In genomic region chr9:66182316-66182715, GRCh38 we compare ENCODE assay signal across 2 cellular contexts.
DNase-seq lines count a peak whose midpoint lies in the region; ATAC-seq and TF ChIP-seq lines count a peak whose summit lies in the region.
"Not testable (repeated sequence)": the region's sequence is repeated elsewhere in the genome, so short reads cannot be mapped to it uniquely, and the experiment has no call there.

No MANE protein-coding gene starts in this region.

- not testable (repeated sequence) for TF ChIP-seq EP300 in upper lobe of left lung (IDR thresholded peaks at IDR 0.05)

- not testable (repeated sequence) for H3K4me1 ChIP-seq in upper lobe of left lung; aorta (ENCODE audit: control insufficient read depth in 1 of 2, insufficient read depth in 2 of 2, low read length in 2 of 2)

- WGBS in upper lobe of left lung, 2 donors, result 77 to 87% methylated on average over 6 of the region's 7 CpGs
- WGBS in aorta, 2 donors, result 81 to 84% methylated on average over 5 of the region's 7 CpGs

- not testable (repeated sequence) for DNase-seq in upper lobe of left lung, aorta

- H3K27me3 ChIP-seq in upper lobe of left lung; aorta (ENCODE audit: control insufficient read depth in 1 of 2, insufficient read depth in 2 of 2, low read length in 1 of 2): not testable (repeated sequence)

- H3K27ac ChIP-seq in upper lobe of left lung; aorta (ENCODE audit: low read depth in 1 of 2, low read length in 2 of 2): not testable (repeated sequence)

- TF ChIP-seq CTCF in upper lobe of left lung (IDR thresholded peaks at IDR 0.05), result not testable (repeated sequence)

- peak; percentile 21 to 51 for ATAC-seq in upper lobe of left lung (ENCODE audit: low FRiP score in 2 of 2)
- peak; percentile 50 for ATAC-seq in aorta (ENCODE audit: low FRiP score)

- not testable (repeated sequence) for TF ChIP-seq POLR2A in upper lobe of left lung (IDR thresholded peaks at IDR 0.05)

- H3K36me3 ChIP-seq in upper lobe of left lung; aorta (ENCODE audit: control insufficient read depth in 1 of 2, insufficient read depth in 2 of 2, low read length in 1 of 2): not testable (repeated sequence)

- intact Hi-C loops in aorta (cut with DNase I), result not testable (repeated sequence)

- not testable (repeated sequence) for H3K9me3 ChIP-seq in upper lobe of left lung; aorta (ENCODE audit: control insufficient read depth, low read length)

- H3K4me3 ChIP-seq in upper lobe of left lung; aorta (ENCODE audit: low read length in 2 of 2): not testable (repeated sequence)
